1 cellular context compared by ENCODE assay signal in genomic region chr18:75958683-75959082, GRCh38.
TF ChIP-seq lines count a peak whose summit lies in the region.

No MANE protein-coding gene starts in this region.

TF ChIP-seq in WTC11, 78 proteins besides CTCF, POLR2A, EP300 and RAD21 (continued from another document):
- TF ChIP-seq E2F5 (CRISPR knock-in tag; IDR thresholded peaks at IDR 0.05), result no peak
- TF ChIP-seq ZNF219 (CRISPR knock-in tag; IDR thresholded peaks at IDR 0.05; ENCODE audit: borderline replicate concordance), result no peak
- no peak for TF ChIP-seq ZNF317 (CRISPR knock-in tag; IDR thresholded peaks at IDR 0.05; ENCODE audit: borderline replicate concordance, low read depth)
- TF ChIP-seq TEAD4 (CRISPR knock-in tag; IDR thresholded peaks at IDR 0.05), result no peak
- no peak for TF ChIP-seq ZBTB21 (CRISPR knock-in tag; IDR thresholded peaks at IDR 0.05; ENCODE audit: borderline replicate concordance)
- TF ChIP-seq, protein P1, sequence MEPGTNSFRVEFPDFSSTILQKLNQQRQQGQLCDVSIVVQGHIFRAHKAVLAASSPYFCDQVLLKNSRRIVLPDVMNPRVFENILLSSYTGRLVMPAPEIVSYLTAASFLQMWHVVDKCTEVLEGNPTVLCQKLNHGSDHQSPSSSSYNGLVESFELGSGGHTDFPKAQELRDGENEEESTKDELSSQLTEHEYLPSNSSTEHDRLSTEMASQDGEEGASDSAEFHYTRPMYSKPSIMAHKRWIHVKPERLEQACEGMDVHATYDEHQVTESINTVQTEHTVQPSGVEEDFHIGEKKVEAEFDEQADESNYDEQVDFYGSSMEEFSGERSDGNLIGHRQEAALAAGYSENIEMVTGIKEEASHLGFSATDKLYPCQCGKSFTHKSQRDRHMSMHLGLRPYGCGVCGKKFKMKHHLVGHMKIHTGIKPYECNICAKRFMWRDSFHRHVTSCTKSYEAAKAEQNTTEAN (CRISPR knock-in tag; IDR thresholded peaks at IDR 0.05), result no peak
- TF ChIP-seq, protein P2, sequence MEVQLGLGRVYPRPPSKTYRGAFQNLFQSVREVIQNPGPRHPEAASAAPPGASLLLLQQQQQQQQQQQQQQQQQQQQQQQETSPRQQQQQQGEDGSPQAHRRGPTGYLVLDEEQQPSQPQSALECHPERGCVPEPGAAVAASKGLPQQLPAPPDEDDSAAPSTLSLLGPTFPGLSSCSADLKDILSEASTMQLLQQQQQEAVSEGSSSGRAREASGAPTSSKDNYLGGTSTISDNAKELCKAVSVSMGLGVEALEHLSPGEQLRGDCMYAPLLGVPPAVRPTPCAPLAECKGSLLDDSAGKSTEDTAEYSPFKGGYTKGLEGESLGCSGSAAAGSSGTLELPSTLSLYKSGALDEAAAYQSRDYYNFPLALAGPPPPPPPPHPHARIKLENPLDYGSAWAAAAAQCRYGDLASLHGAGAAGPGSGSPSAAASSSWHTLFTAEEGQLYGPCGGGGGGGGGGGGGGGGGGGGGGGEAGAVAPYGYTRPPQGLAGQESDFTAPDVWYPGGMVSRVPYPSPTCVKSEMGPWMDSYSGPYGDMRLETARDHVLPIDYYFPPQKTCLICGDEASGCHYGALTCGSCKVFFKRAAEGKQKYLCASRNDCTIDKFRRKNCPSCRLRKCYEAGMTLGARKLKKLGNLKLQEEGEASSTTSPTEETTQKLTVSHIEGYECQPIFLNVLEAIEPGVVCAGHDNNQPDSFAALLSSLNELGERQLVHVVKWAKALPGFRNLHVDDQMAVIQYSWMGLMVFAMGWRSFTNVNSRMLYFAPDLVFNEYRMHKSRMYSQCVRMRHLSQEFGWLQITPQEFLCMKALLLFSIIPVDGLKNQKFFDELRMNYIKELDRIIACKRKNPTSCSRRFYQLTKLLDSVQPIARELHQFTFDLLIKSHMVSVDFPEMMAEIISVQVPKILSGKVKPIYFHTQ (CRISPR knock-in tag; IDR thresholded peaks at IDR 0.05), result no peak
- no peak for TF ChIP-seq HMGA2 (CRISPR knock-in tag; IDR thresholded peaks at IDR 0.05)
- TF ChIP-seq ZNF671 (CRISPR knock-in tag; IDR thresholded peaks at IDR 0.05), result no peak
- no peak for TF ChIP-seq NFE2L1 (CRISPR knock-in tag; IDR thresholded peaks at IDR 0.05)
- TF ChIP-seq JUN (CRISPR knock-in tag; IDR thresholded peaks at IDR 0.05), result no peak
